19 cellular contexts compared by ENCODE assay signal in the genomic region with DNA sequence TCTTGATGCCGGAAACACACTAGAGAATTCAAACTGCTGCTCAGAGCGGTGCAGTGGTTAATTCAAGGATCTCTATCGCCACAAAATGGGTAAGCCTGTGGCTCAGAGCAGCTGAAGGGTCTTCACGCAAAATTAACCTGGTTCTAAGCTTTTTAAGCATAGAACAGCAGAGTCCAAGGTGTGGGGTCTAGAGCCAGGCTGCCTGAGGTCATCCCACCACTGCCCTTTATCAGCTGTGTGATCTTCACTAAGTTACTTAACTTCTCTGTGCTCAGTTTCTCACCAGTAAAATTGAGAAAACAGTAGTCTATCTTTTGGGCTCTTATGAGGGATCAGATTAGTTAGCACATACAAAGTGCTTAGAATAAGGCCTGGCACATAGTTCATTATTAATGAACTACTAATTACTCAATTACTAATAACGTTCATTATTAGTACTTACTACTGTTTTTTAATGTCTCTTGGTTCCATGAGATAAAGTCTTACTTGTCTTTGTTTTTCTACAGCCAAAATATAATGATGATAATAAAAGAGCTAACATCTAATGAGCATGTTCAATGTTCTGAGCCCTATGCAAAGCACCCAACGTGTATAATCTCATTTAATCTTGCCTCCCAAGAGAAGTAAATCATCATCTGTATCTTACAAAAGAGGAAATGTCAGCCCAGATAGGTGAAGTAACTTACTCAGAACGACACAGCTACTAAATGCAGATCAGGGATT.
A peak's percentile ranks its signal among the peaks of the same experiment; 100 is the strongest.
DNase-seq lines count a peak whose midpoint lies in the region; ATAC-seq and TF ChIP-seq lines count a peak whose summit lies in the region.
"Had no signal": no experiment of that assay in that cellular context is flagged by ENCODE, and none has a peak within 500 bp of the region (broad histone marks: within the 10 kb centered on the region; RNA-seq: fewer than 3 reads in every experiment).

No MANE protein-coding gene starts in this region.

- no peaks in the 10 kb centered on the region for H3K27me3 ChIP-seq in heart right ventricle

- no peaks in the 10 kb centered on the region for H3K27me3 Mint-ChIP-seq in activated naive CD8-positive, alpha-beta T cell treated with anti-CD3 and anti-CD28 coated beads, Interleukin-2, amount 50 U/mL, for 24 hours
- H3K27me3 Mint-ChIP-seq in natural killer cell (ENCODE audit: low read depth in 2 of 2), result no peaks in the 10 kb centered on the region
- H3K27me3 Mint-ChIP-seq: progenitor cell of endocrine pancreas had no signal

- DNase-seq in heart right ventricle, result no peak
- no peak for DNase-seq in left ventricle myocardium superior
- no peak for DNase-seq in activated naive CD8-positive, alpha-beta T cell treated with anti-CD3 and anti-CD28 coated beads, Interleukin-2, amount 50 U/mL, for 24 hours
- no peak for DNase-seq in natural killer cell
- DNase-seq in caudate nucleus (lab: John Stamatoyannopoulos, UW), result no peak
- DNase-seq in activated gamma-delta T cell treated with Interleukin-2 at 50 U/mL for 16 hours, result no peak
- no peak for DNase-seq in COLO668 (lab: John Stamatoyannopoulos, UW; ENCODE audit: unreplicated experiment)
- DNase-seq in A172 (ENCODE audit: low spot score), result no peak
- DNase-seq: activated naive CD4-positive, alpha-beta T cell treated with anti-CD3 and anti-CD28 coated beads, Interleukin-2, amount 50 U/mL, for 16 hours; activated T-cell treated with anti-CD3 and anti-CD28 coated beads for 4 hours; HFFc6; midbrain; NCI-H1092 treated with DMSO at 0.1 percent for 48 hours; NCI-H2029 treated with DMSO at 0.1 percent for 48 hours; NCI-H510A; RPMI8226; stimulated activated CD8-positive, alpha-beta memory T cell treated with anti-CD3 and anti-CD28 coated beads, Interleukin-4, amount 100 ng/mL, for 48 hours had no signal

- H3K27ac Mint-ChIP-seq in activated naive CD8-positive, alpha-beta T cell treated with anti-CD3 and anti-CD28 coated beads, Interleukin-2, amount 50 U/mL, for 24 hours, result peak overlapping the region; percentile 46
- peak overlapping the region; percentile 71 to 84 for H3K27ac Mint-ChIP-seq in natural killer cell
- H3K27ac Mint-ChIP-seq: progenitor cell of endocrine pancreas had no signal

- TF ChIP-seq CTCF in heart right ventricle (IDR thresholded peaks at IDR 0.05) (no peak), natural killer cell (IDR thresholded peaks at IDR 0.05) (no peak)

- H3K4me3 Mint-ChIP-seq in activated naive CD8-positive, alpha-beta T cell treated with anti-CD3 and anti-CD28 coated beads, Interleukin-2, amount 50 U/mL, for 24 hours, result no peak overlapping the region
- no peak overlapping the region for H3K4me3 Mint-ChIP-seq in natural killer cell
- H3K4me3 Mint-ChIP-seq: HFFc6, neural crest cell had no signal

- H3K4me3 ChIP-seq in heart right ventricle, result peak overlapping the region in 1 of 10 donors; percentile 2

- no peaks in the 10 kb centered on the region for H3K9me3 ChIP-seq in heart right ventricle

- peaks cover 32% of the 10 kb centered on the region for H3K4me1 Mint-ChIP-seq in activated naive CD8-positive, alpha-beta T cell treated with anti-CD3 and anti-CD28 coated beads, Interleukin-2, amount 50 U/mL, for 24 hours
- peaks cover 63 to 64% of the 10 kb centered on the region in 2 donors for H3K4me1 Mint-ChIP-seq in natural killer cell

- intact Hi-C loops in heart right ventricle (cut with DNase I) (loop anchor here in 4 of 10 donors (5.0 to 10.0 kb wide), 4 partner anchors 93 to 123 kb away; a partner anchor contains a TSS), left ventricle myocardium superior (cut with micrococcal nuclease) (no loop called here), natural killer cell (cut with micrococcal nuclease) (no loop called here)

- peaks cover 57% of the 10 kb centered on the region for H3K36me3 Mint-ChIP-seq in activated naive CD8-positive, alpha-beta T cell treated with anti-CD3 and anti-CD28 coated beads, Interleukin-2, amount 50 U/mL, for 24 hours (ENCODE audit: low read depth)
- peaks cover 30% of the 10 kb centered on the region for H3K36me3 Mint-ChIP-seq in natural killer cell

- H3K9me3 Mint-ChIP-seq in activated naive CD8-positive, alpha-beta T cell treated with anti-CD3 and anti-CD28 coated beads, Interleukin-2, amount 50 U/mL, for 24 hours, result no peaks in the 10 kb centered on the region
- no peaks in the 10 kb centered on the region for H3K9me3 Mint-ChIP-seq in natural killer cell
- H3K9me3 Mint-ChIP-seq: HFFc6 had no signal

- peaks cover 13 to 57% (median 34%) of the 10 kb centered on the region in 9 donors for H3K4me1 ChIP-seq in heart right ventricle

- 73 to 76% methylated on average over 7 of the region's 7 CpGs for WGBS in heart right ventricle, 2 donors

- H3K36me3 ChIP-seq in heart right ventricle, result peaks cover 0 to 25% (median 0%) of the 10 kb centered on the region in 9 donors

- H3K27ac ChIP-seq in heart right ventricle (peak overlapping the region; percentile 20 to 84 (median 70)), caudate nucleus (ENCODE audit: low read depth, low read length) (no peak overlapping the region)

- no peak for ATAC-seq in heart right ventricle
- ATAC-seq in left ventricle myocardium superior, result no peak
- no peak for ATAC-seq in activated naive CD8-positive, alpha-beta T cell treated with anti-CD3 and anti-CD28 coated beads, Interleukin-2, amount 50 U/mL, for 24 hours
- no peak for ATAC-seq in natural killer cell
